Comparison of ENCODE assay signal across 1 cellular context in the genomic region with DNA sequence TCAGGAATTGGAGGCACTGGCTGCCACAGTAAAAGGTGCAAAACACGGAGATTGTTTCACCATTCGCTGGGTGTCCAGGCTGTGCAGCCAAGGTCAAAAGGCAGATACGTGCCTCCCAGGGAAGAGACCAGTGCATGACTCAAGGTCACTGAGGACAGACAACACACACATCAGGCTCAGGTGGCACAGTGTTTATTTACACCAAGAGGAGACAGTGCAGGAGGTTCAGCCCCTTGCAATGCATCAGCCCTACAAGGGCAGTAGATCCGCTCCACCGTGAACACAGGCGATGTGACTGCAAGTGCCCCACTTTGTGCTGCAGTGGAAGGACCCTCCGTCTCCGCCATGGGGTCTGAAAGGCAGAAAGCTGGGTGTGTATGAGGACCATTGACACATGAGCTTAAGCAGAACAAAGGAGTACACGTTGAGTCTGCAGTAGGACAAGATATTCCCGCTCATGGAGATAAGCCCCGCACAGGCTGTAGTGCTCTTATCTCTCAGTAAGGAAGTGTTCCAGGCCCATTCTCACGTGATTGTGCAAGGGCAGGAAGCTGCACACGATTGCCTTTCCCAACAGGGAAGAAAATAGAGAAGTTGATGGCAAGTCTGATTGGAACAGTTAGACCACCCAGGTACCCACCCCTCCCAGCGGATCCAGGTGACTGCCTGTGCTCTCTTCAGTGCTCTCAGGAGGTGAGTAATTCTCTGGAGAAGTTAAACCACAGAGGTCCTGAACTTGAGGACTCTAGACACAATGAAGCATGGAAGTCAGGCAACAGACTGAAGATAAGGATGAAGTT.
A peak's percentile ranks its signal among the peaks of the same experiment; 100 is the strongest.
TF ChIP-seq lines count a peak whose summit lies in the region.

No MANE protein-coding gene starts in this region.

TF ChIP-seq in K562, 482 proteins besides CTCF, POLR2A, EP300 and RAD21 (continued from another document and continues in another):
- TF ChIP-seq, protein P1, sequence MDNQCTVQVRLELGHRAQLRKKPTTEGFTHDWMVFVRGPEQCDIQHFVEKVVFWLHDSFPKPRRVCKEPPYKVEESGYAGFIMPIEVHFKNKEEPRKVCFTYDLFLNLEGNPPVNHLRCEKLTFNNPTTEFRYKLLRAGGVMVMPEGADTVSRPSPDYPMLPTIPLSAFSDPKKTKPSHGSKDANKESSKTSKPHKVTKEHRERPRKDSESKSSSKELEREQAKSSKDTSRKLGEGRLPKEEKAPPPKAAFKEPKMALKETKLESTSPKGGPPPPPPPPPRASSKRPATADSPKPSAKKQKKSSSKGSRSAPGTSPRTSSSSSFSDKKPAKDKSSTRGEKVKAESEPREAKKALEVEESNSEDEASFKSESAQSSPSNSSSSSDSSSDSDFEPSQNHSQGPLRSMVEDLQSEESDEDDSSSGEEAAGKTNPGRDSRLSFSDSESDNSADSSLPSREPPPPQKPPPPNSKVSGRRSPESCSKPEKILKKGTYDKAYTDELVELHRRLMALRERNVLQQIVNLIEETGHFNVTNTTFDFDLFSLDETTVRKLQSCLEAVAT (IDR thresholded peaks at IDR 0.05), result peak in 1 of 2 experiments; percentile 72; a peak in 2 of 4 replicates
- no peak for TF ChIP-seq CCAR2 (IDR thresholded peaks at IDR 0.05; ENCODE audit: low read depth, low read length)
- peak; percentile 100 for TF ChIP-seq CXXC5 (CRISPR knock-in tag; IDR thresholded peaks at IDR 0.05)
- TF ChIP-seq, protein P2, sequence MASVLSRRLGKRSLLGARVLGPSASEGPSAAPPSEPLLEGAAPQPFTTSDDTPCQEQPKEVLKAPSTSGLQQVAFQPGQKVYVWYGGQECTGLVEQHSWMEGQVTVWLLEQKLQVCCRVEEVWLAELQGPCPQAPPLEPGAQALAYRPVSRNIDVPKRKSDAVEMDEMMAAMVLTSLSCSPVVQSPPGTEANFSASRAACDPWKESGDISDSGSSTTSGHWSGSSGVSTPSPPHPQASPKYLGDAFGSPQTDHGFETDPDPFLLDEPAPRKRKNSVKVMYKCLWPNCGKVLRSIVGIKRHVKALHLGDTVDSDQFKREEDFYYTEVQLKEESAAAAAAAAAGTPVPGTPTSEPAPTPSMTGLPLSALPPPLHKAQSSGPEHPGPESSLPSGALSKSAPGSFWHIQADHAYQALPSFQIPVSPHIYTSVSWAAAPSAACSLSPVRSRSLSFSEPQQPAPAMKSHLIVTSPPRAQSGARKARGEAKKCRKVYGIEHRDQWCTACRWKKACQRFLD (CRISPR knock-in tag; IDR thresholded peaks at IDR 0.05), result no peak
- 0 out of 2 replicates have a peak, but pooled peaks have one; percentile 39 for TF ChIP-seq THAP7 (CRISPR knock-in tag; IDR thresholded peaks at IDR 0.05)
- peak in 1 of 2 experiments; percentile 54; a peak in 1 of 4 replicates for TF ChIP-seq TEAD1 (CRISPR knock-in tag; IDR thresholded peaks at IDR 0.05)
- peak; percentile 67 for TF ChIP-seq ESRRA (IDR thresholded peaks at IDR 0.05; ENCODE audit: borderline replicate concordance, low read depth)
- peak; percentile 86; the same call in 1 of the 2 replicates for TF ChIP-seq TOE1 (IDR thresholded peaks at IDR 0.05; ENCODE audit: borderline replicate concordance)
- TF ChIP-seq TOE1 (CRISPR knock-in tag; IDR thresholded peaks at IDR 0.05; ENCODE audit: borderline replicate concordance, low read depth), result no peak; the same call in 1 of the 2 replicates
- 0 out of 2 replicates have a peak, but pooled peaks have one; percentile 20 for TF ChIP-seq EHMT2 (IDR thresholded peaks at IDR 0.05)
- peak; percentile 95 for TF ChIP-seq CTBP1 (IDR thresholded peaks at IDR 0.05; ENCODE audit: borderline replicate concordance)
- TF ChIP-seq SP1 (CRISPR knock-in tag; IDR thresholded peaks at IDR 0.05), result peak; percentile 51; the same call in 1 of the 2 replicates
- TF ChIP-seq ZFP91 (CRISPR knock-in tag; IDR thresholded peaks at IDR 0.05), result peak; percentile 53; the same call in 1 of the 2 replicates
- peak; percentile 33; the same call in 1 of the 2 replicates for TF ChIP-seq ZBTB12 (CRISPR knock-in tag; IDR thresholded peaks at IDR 0.05)
- peak; percentile 76; the same call in 1 of the 2 replicates for TF ChIP-seq E2F3 (CRISPR knock-in tag; IDR thresholded peaks at IDR 0.05)
- peak; percentile 99 for TF ChIP-seq SOX6 (IDR thresholded peaks at IDR 0.05)
- TF ChIP-seq CCNT2 (IDR thresholded peaks at IDR 0.05; ENCODE audit: borderline replicate concordance, extremely low read depth, insufficient read length, low read depth, low read length), result peak; percentile 38
- TF ChIP-seq GATA2 (CRISPR knock-in tag; IDR thresholded peaks at IDR 0.05), result peak; percentile 89
- TF ChIP-seq GABPA (tag; conservative IDR thresholded peaks at IDR 0.05; ENCODE audit: low read depth), result peak; percentile 44
- TF ChIP-seq ZNF41 (CRISPR knock-in tag; conservative IDR thresholded peaks at IDR 0.05), result 0 out of 2 replicates have a peak, but pooled peaks have one; percentile 7
- TF ChIP-seq, protein P3, sequence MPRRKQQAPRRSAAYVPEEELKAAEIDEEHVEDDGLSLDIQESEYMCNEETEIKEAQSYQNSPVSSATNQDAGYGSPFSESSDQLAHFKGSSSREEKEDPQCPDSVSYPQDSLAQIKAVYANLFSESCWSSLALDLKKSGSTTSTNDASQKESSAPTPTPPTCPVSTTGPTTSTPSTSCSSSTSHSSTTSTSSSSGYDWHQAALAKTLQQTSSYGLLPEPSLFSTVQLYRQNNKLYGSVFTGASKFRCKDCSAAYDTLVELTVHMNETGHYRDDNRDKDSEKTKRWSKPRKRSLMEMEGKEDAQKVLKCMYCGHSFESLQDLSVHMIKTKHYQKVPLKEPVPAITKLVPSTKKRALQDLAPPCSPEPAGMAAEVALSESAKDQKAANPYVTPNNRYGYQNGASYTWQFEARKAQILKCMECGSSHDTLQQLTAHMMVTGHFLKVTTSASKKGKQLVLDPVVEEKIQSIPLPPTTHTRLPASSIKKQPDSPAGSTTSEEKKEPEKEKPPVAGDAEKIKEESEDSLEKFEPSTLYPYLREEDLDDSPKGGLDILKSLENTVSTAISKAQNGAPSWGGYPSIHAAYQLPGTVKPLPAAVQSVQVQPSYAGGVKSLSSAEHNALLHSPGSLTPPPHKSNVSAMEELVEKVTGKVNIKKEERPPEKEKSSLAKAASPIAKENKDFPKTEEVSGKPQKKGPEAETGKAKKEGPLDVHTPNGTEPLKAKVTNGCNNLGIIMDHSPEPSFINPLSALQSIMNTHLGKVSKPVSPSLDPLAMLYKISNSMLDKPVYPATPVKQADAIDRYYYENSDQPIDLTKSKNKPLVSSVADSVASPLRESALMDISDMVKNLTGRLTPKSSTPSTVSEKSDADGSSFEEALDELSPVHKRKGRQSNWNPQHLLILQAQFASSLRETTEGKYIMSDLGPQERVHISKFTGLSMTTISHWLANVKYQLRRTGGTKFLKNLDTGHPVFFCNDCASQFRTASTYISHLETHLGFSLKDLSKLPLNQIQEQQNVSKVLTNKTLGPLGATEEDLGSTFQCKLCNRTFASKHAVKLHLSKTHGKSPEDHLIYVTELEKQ (CRISPR knock-in tag; IDR thresholded peaks at IDR 0.05), result no peak
- peak; percentile 89 for TF ChIP-seq ARID1B (IDR thresholded peaks at IDR 0.05)
- TF ChIP-seq KLF10 (CRISPR knock-in tag; IDR thresholded peaks at IDR 0.05), result no peak
- TF ChIP-seq NR4A1 (CRISPR knock-in tag; IDR thresholded peaks at IDR 0.05), result no peak
- 0 out of 2 replicates have a peak, but pooled peaks have one; percentile 30 for TF ChIP-seq NR4A1 (tag; IDR thresholded peaks at IDR 0.05)
- no peak for TF ChIP-seq PURB (CRISPR knock-in tag; IDR thresholded peaks at IDR 0.05; ENCODE audit: low read depth)
- peak; percentile 97 for TF ChIP-seq MITF (IDR thresholded peaks at IDR 0.05)
- TF ChIP-seq MECOM (CRISPR knock-in tag; IDR thresholded peaks at IDR 0.05), result peak; percentile 97
- peak; percentile 61 to 67; a peak in 2 of 4 replicates for TF ChIP-seq KDM1A (IDR thresholded peaks at IDR 0.05)
- peak; percentile 70 for TF ChIP-seq MYC (IDR thresholded peaks at IDR 0.05; ENCODE audit: low read depth, low read length)
- TF ChIP-seq MYC (CRISPR knock-in tag; IDR thresholded peaks at IDR 0.05; ENCODE audit: borderline replicate concordance, low read depth), result no peak
- TF ChIP-seq TRIM24 (IDR thresholded peaks at IDR 0.05), result peak; percentile 76 to 79
- TF ChIP-seq RNF2 (IDR thresholded peaks at IDR 0.05), result peak; percentile 60
- peak; percentile 83; the same call in 1 of the 2 replicates for TF ChIP-seq SPI1 (IDR thresholded peaks at IDR 0.05; ENCODE audit: borderline replicate concordance, low read depth, low read length)
- TF ChIP-seq FIP1L1 (IDR thresholded peaks at IDR 0.05; ENCODE audit: low read depth, low read length, poor library complexity, severe bottlenecking), result no peak
- TF ChIP-seq MTA2 (IDR thresholded peaks at IDR 0.05; ENCODE audit: low read depth), result peak; percentile 49; the same call in 1 of the 2 replicates
- TF ChIP-seq HDAC3 (IDR thresholded peaks at IDR 0.05; ENCODE audit: borderline replicate concordance, partially characterized antibody), result peak; percentile 38
- TF ChIP-seq BHLHE40 (IDR thresholded peaks at IDR 0.05; ENCODE audit: low read length), result peak; percentile 99
- TF ChIP-seq, protein P4, sequence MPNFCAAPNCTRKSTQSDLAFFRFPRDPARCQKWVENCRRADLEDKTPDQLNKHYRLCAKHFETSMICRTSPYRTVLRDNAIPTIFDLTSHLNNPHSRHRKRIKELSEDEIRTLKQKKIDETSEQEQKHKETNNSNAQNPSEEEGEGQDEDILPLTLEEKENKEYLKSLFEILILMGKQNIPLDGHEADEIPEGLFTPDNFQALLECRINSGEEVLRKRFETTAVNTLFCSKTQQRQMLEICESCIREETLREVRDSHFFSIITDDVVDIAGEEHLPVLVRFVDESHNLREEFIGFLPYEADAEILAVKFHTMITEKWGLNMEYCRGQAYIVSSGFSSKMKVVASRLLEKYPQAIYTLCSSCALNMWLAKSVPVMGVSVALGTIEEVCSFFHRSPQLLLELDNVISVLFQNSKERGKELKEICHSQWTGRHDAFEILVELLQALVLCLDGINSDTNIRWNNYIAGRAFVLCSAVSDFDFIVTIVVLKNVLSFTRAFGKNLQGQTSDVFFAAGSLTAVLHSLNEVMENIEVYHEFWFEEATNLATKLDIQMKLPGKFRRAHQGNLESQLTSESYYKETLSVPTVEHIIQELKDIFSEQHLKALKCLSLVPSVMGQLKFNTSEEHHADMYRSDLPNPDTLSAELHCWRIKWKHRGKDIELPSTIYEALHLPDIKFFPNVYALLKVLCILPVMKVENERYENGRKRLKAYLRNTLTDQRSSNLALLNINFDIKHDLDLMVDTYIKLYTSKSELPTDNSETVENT (CRISPR knock-in tag; IDR thresholded peaks at IDR 0.05), result peak; percentile 37; the same call in 1 of the 2 replicates
- TF ChIP-seq, protein P5, sequence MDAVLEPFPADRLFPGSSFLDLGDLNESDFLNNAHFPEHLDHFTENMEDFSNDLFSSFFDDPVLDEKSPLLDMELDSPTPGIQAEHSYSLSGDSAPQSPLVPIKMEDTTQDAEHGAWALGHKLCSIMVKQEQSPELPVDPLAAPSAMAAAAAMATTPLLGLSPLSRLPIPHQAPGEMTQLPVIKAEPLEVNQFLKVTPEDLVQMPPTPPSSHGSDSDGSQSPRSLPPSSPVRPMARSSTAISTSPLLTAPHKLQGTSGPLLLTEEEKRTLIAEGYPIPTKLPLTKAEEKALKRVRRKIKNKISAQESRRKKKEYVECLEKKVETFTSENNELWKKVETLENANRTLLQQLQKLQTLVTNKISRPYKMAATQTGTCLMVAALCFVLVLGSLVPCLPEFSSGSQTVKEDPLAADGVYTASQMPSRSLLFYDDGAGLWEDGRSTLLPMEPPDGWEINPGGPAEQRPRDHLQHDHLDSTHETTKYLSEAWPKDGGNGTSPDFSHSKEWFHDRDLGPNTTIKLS (IDR thresholded peaks at IDR 0.05; ENCODE audit: borderline replicate concordance, low read depth), result peak; percentile 50; the same call in 1 of the 2 replicates
